ENCODE assay signal across 8 cellular contexts in the genomic region with DNA sequence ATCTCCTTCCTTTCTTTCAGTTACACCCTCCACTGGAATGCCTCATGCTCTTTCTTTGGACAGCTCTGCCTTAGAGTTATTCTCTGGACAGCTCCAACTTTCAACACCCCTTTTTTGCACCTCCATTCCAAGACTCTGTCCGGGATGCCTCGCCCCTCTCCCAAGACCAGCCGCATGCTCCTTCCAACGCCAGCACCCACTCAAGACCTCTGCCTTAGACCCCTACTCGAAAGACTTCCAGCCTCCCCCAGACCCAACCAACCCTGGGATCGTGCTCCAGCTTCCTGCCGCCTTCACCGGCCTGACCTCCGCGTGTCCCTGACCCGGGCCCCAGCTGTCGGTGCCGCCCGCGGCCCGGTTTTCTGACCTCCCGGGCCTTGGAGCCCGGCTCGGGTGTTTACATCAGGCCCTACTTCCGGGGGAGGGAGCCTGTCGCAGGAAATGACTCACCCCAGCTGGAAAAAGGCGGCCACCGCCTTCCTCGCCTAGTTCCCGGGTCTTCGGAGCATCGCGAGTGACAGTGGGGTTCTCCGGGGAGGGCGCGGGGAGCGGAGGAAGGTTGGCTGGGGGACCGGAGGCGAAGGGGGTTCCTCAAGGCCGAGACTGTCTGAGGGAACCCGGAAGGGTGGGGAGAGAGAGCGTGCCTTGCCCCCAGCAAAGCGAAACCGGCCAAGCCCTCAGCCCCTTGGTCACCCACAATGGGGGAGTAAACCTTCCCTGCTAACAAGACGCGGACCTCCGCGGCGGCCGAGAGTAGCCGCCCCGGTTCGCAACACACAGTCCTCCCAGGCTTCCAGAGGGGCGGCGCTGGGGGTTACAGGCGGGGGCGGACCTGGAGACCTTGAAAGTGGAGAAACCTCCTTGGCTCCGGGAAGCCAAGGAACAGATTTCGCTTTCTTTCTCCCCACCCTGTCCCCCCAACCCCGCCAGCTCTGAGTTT. TPM values are rescaled to one million over a fixed set of nuclear protein-coding genes. Genes with fewer than 3 reads are reported as not detected.
DNase-seq lines count a peak whose midpoint lies in the region; ATAC-seq, FAIRE-seq and TF ChIP-seq lines count a peak whose summit lies in the region.

A gene (minus strand): TSS at position 399 of the 940 bp plus-strand sequence. CDS start 1,792 bp downstream, outside the sequence.

- FAIRE-seq in GM19239 (lab: Jason Lieb, UNC) = peak; percentile 87

- H3K9ac ChIP-seq in fibroblast of lung (ENCODE audit: insufficient read depth, low read length) = peak within 1 kb of the TSS; percentile 77

- H3K27ac Mint-ChIP-seq in activated T-helper 17 cell treated with anti-CD3 and anti-CD28 coated beads, Interleukin-2, amount 50 U/mL, for 72 hours = peak within 1 kb of the TSS; percentile 95
- peak within 1 kb of the TSS; percentile 95 to 100 (median 98) for H3K27ac Mint-ChIP-seq in naive thymus-derived CD8-positive, alpha-beta T cell
- peak within 1 kb of the TSS; percentile 98 for H3K27ac Mint-ChIP-seq in stimulated activated naive B cell treated with anti-CD40 and anti-IgM and Interleukin-4, amounts not matched to agents 10 μg/mL and 1 μg/mL and 100 μg/mL, for 72 hours

- peak within 1 kb of the TSS; percentile 30 for H2AFZ ChIP-seq in fibroblast of lung (ENCODE audit: low read length)

- POLR2A ChIA-PET in naive thymus-derived CD8-positive, alpha-beta T cell (lab: Charles Lee) = interaction anchor here (0.6 to 3.0 kb wide), 16 partner anchors 9 to 343 kb away, joined by 3 to 27 read pairs (median 4); a partner anchor contains a TSS

- no peaks in the 10 kb centered on the region for H3K36me3 Mint-ChIP-seq in activated T-helper 17 cell treated with anti-CD3 and anti-CD28 coated beads, Interleukin-2, amount 50 U/mL, for 72 hours (ENCODE audit: low read depth)
- peaks cover 0 to 12% (median 0%) of the 10 kb centered on the region in 3 donors for H3K36me3 Mint-ChIP-seq in naive thymus-derived CD8-positive, alpha-beta T cell
- peaks cover 14 to 15% of the 10 kb centered on the region in 2 donors for H3K36me3 Mint-ChIP-seq in stimulated activated naive B cell treated with anti-CD40 and anti-IgM and Interleukin-4, amounts not matched to agents 10 μg/mL and 1 μg/mL and 100 μg/mL, for 72 hours

- peak; percentile 73 for DNase-seq in Ammon's horn (ENCODE audit: low spot score)
- DNase-seq in GM19239 (ENCODE audit: insufficient read length, low spot score) = peak; percentile 63
- peak; percentile 64 for DNase-seq in HT1080 (ENCODE audit: low read depth)
- DNase-seq in RKO (ENCODE audit: low spot score) = peak; percentile 80
- DNase-seq in fibroblast of lung (ENCODE audit: low read depth in 2 of 2) = peak; percentile 71 to 73
- peak; percentile 47 to 86 (median 66) for DNase-seq in naive thymus-derived CD8-positive, alpha-beta T cell
- peak; percentile 68 for DNase-seq in stimulated activated naive B cell treated with anti-CD40 and anti-IgM and Interleukin-4, amounts not matched to agents 10 μg/mL and 1 μg/mL and 100 μg/mL, for 72 hours

- no peaks in the 10 kb centered on the region for H3K4me1 ChIP-seq in fibroblast of lung (ENCODE audit: control insufficient read depth, extremely low read depth, insufficient read depth, low read length)

- peak within 1 kb of the TSS; percentile 64 for H3K4me2 ChIP-seq in fibroblast of lung (ENCODE audit: extremely low read depth, insufficient read depth, low read length)

- H3K9me3 ChIP-seq in fibroblast of lung (ENCODE audit: control insufficient read depth, insufficient read depth, low read depth, low read length) = no peaks in the 10 kb centered on the region

- H3K4me1 Mint-ChIP-seq in activated T-helper 17 cell treated with anti-CD3 and anti-CD28 coated beads, Interleukin-2, amount 50 U/mL, for 72 hours = peaks cover 4% of the 10 kb centered on the region
- peaks cover 10 to 13% (median 11%) of the 10 kb centered on the region in 4 donors for H3K4me1 Mint-ChIP-seq in naive thymus-derived CD8-positive, alpha-beta T cell
- H3K4me1 Mint-ChIP-seq in stimulated activated naive B cell treated with anti-CD40 and anti-IgM and Interleukin-4, amounts not matched to agents 10 μg/mL and 1 μg/mL and 100 μg/mL, for 72 hours = peaks cover 4 to 14% of the 10 kb centered on the region in 2 donors

- H3K27me3 ChIP-seq in fibroblast of lung (ENCODE audit: control insufficient read depth, insufficient read depth, low read length) = no peaks in the 10 kb centered on the region

- H3K4me3 ChIP-seq in fibroblast of lung (replicated peaks in 1 of 4; ENCODE audit: control extremely low read depth in 1 of 4, insufficient read depth in 1 of 4, low read depth in 3 of 4, low read length in 4 of 4) = peak within 1 kb of the TSS; percentile 65 to 88 (median 76)

- no peaks in the 10 kb centered on the region for H3K27me3 Mint-ChIP-seq in activated T-helper 17 cell treated with anti-CD3 and anti-CD28 coated beads, Interleukin-2, amount 50 U/mL, for 72 hours
- no peaks in the 10 kb centered on the region for H3K27me3 Mint-ChIP-seq in naive thymus-derived CD8-positive, alpha-beta T cell
- H3K27me3 Mint-ChIP-seq in stimulated activated naive B cell treated with anti-CD40 and anti-IgM and Interleukin-4, amounts not matched to agents 10 μg/mL and 1 μg/mL and 100 μg/mL, for 72 hours = no peaks in the 10 kb centered on the region

- no peaks in the 10 kb centered on the region for H3K79me2 ChIP-seq in fibroblast of lung (ENCODE audit: control insufficient read depth, insufficient read depth, low read length)

- no peaks in the 10 kb centered on the region for H4K20me1 ChIP-seq in fibroblast of lung (ENCODE audit: control insufficient read depth, extremely low read depth, insufficient read depth, low read length)

- H3K4me3 Mint-ChIP-seq in activated T-helper 17 cell treated with anti-CD3 and anti-CD28 coated beads, Interleukin-2, amount 50 U/mL, for 72 hours = peak within 1 kb of the TSS; percentile 91
- H3K4me3 Mint-ChIP-seq in naive thymus-derived CD8-positive, alpha-beta T cell = peak within 1 kb of the TSS; percentile 88 to 97 (median 92)
- H3K4me3 Mint-ChIP-seq in stimulated activated naive B cell treated with anti-CD40 and anti-IgM and Interleukin-4, amounts not matched to agents 10 μg/mL and 1 μg/mL and 100 μg/mL, for 72 hours = peak within 1 kb of the TSS; percentile 89 to 96

- peak within 1 kb of the TSS; percentile 84 for H3K27ac ChIP-seq in fibroblast of lung (ENCODE audit: insufficient read depth, low read length)

- no peak for TF ChIP-seq CTCF in fibroblast of lung (conservative IDR thresholded peaks at IDR 0.05 in 1 of 2, IDR thresholded peaks at IDR 0.05 in 1 of 2; ENCODE audit: low read depth in 1 of 2, low read length in 2 of 2)

- peak; percentile 92 for ATAC-seq in activated T-helper 17 cell treated with anti-CD3 and anti-CD28 coated beads, Interleukin-2, amount 50 U/mL, for 72 hours (replicated peaks)
- peak; percentile 83 to 84 for ATAC-seq in naive thymus-derived CD8-positive, alpha-beta T cell
- peak; percentile 87 to 89 for ATAC-seq in stimulated activated naive B cell treated with anti-CD40 and anti-IgM and Interleukin-4, amounts not matched to agents 10 μg/mL and 1 μg/mL and 100 μg/mL, for 72 hours (replicated peaks)

- H3K36me3 ChIP-seq in fibroblast of lung (ENCODE audit: control insufficient read depth, insufficient read depth, low read length) = no peaks in the 10 kb centered on the region

- no peaks in the 10 kb centered on the region for H3K9me3 Mint-ChIP-seq in activated T-helper 17 cell treated with anti-CD3 and anti-CD28 coated beads, Interleukin-2, amount 50 U/mL, for 72 hours
- peaks cover 0 to 3% (median 0%) of the 10 kb centered on the region in 9 donors for H3K9me3 Mint-ChIP-seq in naive thymus-derived CD8-positive, alpha-beta T cell
- no peaks in the 10 kb centered on the region for H3K9me3 Mint-ChIP-seq in stimulated activated naive B cell treated with anti-CD40 and anti-IgM and Interleukin-4, amounts not matched to agents 10 μg/mL and 1 μg/mL and 100 μg/mL, for 72 hours

RNA-seq across cellular contexts. Expression of the gene that starts here (rescaled TPM):
- total RNA-seq in HT1080 (2014; rRNA removed; shearing (Covaris generic)) = 40.7 and 45.2 TPM in 2 replicates
- 54.3 and 55.5 TPM in 2 replicates for polyA plus RNA-seq in HT1080 (2015; cell fraction: cytosol; rRNA removed)
- polyA plus RNA-seq in HT1080 (2015; cell fraction: nucleus; rRNA removed) = 131 and 133 TPM in 2 replicates
- 10 to 100 TPM; 40.6 to 44.5 TPM for total RNA-seq in activated T-helper 17 cell treated with anti-CD3 and anti-CD28 coated beads, Interleukin-2, amount 50 U/mL, for 72 hours
- 59.8 TPM in 2 replicates for total RNA-seq in fibroblast of lung
- polyA plus RNA-seq in fibroblast of lung = 69.4 and 76.4 TPM in 2 replicates
- polyA plus RNA-seq in fibroblast of lung (2012) = 63.3 and 72.8 TPM in 2 replicates
- 132 and 139 TPM in 2 replicates for polyA minus RNA-seq in fibroblast of lung (ENCODE audit: low replicate concordance)
- 100 to 1,000 TPM; 112 to 124 TPM for total RNA-seq in naive thymus-derived CD8-positive, alpha-beta T cell
- 10 to 100 TPM; 42.4 to 57.2 (median 43.3) TPM for polyA plus RNA-seq in naive thymus-derived CD8-positive, alpha-beta T cell

Comparison
In these comparisons a context has a peak if more than half of its experiments do, and no peak if none do; other contexts are left out.
1. Peak in every context shown above with its lines: DNase-seq, ATAC-seq, H3K4me3 ChIP-seq and H3K27ac ChIP-seq.